In the genomic region with DNA sequence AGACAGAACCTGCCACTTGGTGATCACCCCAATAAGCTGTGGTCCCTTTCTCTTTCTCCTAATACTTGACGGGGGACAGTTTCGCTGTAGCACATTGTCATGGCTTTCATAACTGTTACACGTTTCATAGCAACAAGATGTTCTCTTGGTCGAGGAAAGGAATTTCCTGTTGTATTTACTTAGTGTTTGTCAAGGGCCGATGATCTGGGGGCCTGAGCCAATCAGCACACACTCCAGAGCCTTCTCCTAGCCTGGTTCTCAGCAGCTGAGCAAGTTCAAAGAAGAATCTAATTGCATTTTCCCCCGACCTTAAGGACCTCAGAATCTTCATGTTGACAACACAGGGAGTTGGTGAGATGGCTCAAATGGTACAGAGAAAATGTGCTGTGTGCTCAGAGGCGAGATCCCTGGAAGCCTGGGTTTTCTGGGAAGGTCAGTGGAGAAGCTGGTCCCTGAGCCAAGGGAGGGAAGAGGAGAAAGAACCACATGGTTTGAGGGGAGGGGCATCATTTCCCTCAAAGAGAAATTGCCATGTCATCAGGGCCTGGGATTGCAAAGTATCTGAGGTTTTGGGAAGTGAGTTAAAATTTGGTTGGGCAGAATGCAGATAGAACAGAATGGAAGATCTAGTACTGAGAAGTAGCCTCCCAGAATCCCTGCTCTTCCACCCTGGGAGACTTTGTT, we compare ENCODE assay signal across 10 cellular contexts.
DNase-seq lines count a peak whose midpoint lies in the region; ATAC-seq and TF ChIP-seq lines count a peak whose summit lies in the region.
"Had no signal": no experiment of that assay in that cellular context is flagged by ENCODE, and none has a peak within 500 bp of the region (broad histone marks: within the 10 kb centered on the region; RNA-seq: fewer than 3 reads in every experiment).

No MANE protein-coding gene starts in this region.

- peaks cover 13% of the 10 kb centered on the region for H3K4me1 Mint-ChIP-seq in type B pancreatic cell (ENCODE audit: unreplicated experiment)

- ATAC-seq in body of pancreas (peak; percentile 61), GM18505 (IDR thresholded peaks at IDR 0.05; ENCODE audit: unreplicated experiment) (no peak), HG03175 (IDR thresholded peaks at IDR 0.05; ENCODE audit: unreplicated experiment) (no peak)
- ATAC-seq: left colon had no signal

- DNase-seq in HT1080 (ENCODE audit: low read depth) (peak; percentile 9), body of pancreas (peak in 3 of 4 donors; percentile 26 to 44 (median 28)), kidney glomerular epithelial cell (lab: John Stamatoyannopoulos, UW) (peak; percentile 35), type B pancreatic cell (ENCODE audit: extremely low spot score, unreplicated experiment) (no peak), head of caudate nucleus (no peak)
- DNase-seq: Kasumi-1, left colon, NCI-H526 treated with DMSO at 0.1 percent for 48 hours had no signal

- peaks cover 5% of the 10 kb centered on the region for H3K9me3 Mint-ChIP-seq in type B pancreatic cell

- H3K36me3 Mint-ChIP-seq in type B pancreatic cell, result no peaks in the 10 kb centered on the region

- no peaks in the 10 kb centered on the region for H3K36me3 ChIP-seq in body of pancreas (replicated peaks in 1 of 2; ENCODE audit: insufficient read depth in 1 of 2, low read depth in 2 of 2)

- TF ChIP-seq POLR2A in body of pancreas (IDR thresholded peaks at IDR 0.05) (no peak), GM18505 (IDR thresholded peaks at IDR 0.05; ENCODE audit: borderline replicate concordance, extremely low read depth, insufficient read depth, insufficient read length) (no peak)

- H3K27me3 ChIP-seq in body of pancreas, result no peaks in the 10 kb centered on the region

- no peak for TF ChIP-seq CTCF in body of pancreas (IDR thresholded peaks at IDR 0.05)
- no peak for TF ChIP-seq CTCF in type B pancreatic cell (conservative IDR thresholded peaks at IDR 0.05)

- WGBS in body of pancreas, 2 donors, result 37 to 42% methylated on average over 7 of the region's 7 CpGs

- H3K4me1 ChIP-seq in body of pancreas, result peaks cover 45% of the 10 kb centered on the region

- H3K27me3 Mint-ChIP-seq in type B pancreatic cell, result no peaks in the 10 kb centered on the region

- H3K4me3 Mint-ChIP-seq in type B pancreatic cell, result no peak overlapping the region

- no peaks in the 10 kb centered on the region for H3K9me3 ChIP-seq in body of pancreas

- peak overlapping the region; percentile 62 for H3K27ac Mint-ChIP-seq in type B pancreatic cell

- H3K27ac ChIP-seq in body of pancreas, result peak overlapping the region in 2 of 4 donors; percentile 27 to 35

- intact Hi-C loops in body of pancreas (cut with DNase I) (no loop called here), head of caudate nucleus (cut with DNase I) (no loop called here)

- no peak overlapping the region for H3K4me3 ChIP-seq in body of pancreas

Comparison
In these comparisons a context has a peak if more than half of its experiments do, and no peak if none do; other contexts are left out.
1. DNase-seq: peak in HT1080 (single experiment), body of pancreas (3 of 4) and kidney glomerular epithelial cell (single experiment); none in type B pancreatic cell (single experiment) and head of caudate nucleus (0 of 42).